In the genomic region with DNA sequence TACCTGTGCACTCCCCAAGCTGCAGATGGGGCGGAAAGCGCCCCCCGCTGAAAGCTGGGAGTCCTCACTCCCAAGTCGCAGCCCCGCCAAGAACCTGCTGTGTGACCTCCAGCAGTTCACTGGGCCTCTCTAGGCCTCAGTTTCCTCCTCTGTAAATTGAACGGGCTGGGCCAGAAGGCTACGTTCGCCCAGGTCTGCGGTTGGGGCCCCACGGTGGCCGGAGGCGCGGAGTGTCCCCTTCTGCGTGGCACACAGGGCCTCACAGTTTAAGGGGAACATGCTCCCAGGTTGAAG, we compare ENCODE assay signal across 9 cellular contexts. TPM values are rescaled to one million over a fixed set of nuclear protein-coding genes. Genes with fewer than 3 reads are reported as not detected.
DNase-seq lines count a peak whose midpoint lies in the region; FAIRE-seq and TF ChIP-seq lines count a peak whose summit lies in the region.
"Had no signal": no experiment of that assay in that cellular context is flagged by ENCODE, and none has a peak within 500 bp of the region (broad histone marks: within the 10 kb centered on the region; RNA-seq: fewer than 3 reads in every experiment).

No MANE protein-coding gene starts in this region.

- peak overlapping the region; percentile 15 for H3K4me3 Mint-ChIP-seq in neural crest cell

- peak overlapping the region; percentile 65 to 77 (median 68) for H3K4me3 ChIP-seq in BLaER1 treated with 17β-estradiol and CSF1 and Interleukin-3, amounts not matched to agents 10 nM and 100 nM
- H3K4me3 ChIP-seq in MM.1S (ENCODE audit: low read length), result peak overlapping the region; percentile 85
- peak overlapping the region; percentile 77 to 83 for H3K4me3 ChIP-seq in duodenal mucosa (ENCODE audit: low read depth in 1 of 2, low read length in 2 of 2)

- no peak for TF ChIP-seq POLR2A in GM12892 (IDR thresholded peaks at IDR 0.05; ENCODE audit: low read depth, low read length)

- peak overlapping the region; percentile 98 for H2AFZ ChIP-seq in MM.1S (ENCODE audit: low read length)

- no peaks in the 10 kb centered on the region for H3K9me3 ChIP-seq in BLaER1 treated with 17β-estradiol and CSF1 and Interleukin-3, amounts not matched to agents 10 nM and 100 nM (replicated peaks in 1 of 11)
- no peaks in the 10 kb centered on the region for H3K9me3 ChIP-seq in MM.1S (replicated peaks; ENCODE audit: insufficient read depth, low read length)
- H3K9me3 ChIP-seq in duodenal mucosa (ENCODE audit: control insufficient read depth in 1 of 2, low read length in 2 of 2), result no peaks in the 10 kb centered on the region

- H3K79me2 ChIP-seq in MM.1S (ENCODE audit: low read length), result no peaks in the 10 kb centered on the region

- TF ChIP-seq CTCF in MM.1S (IDR thresholded peaks at IDR 0.05; ENCODE audit: low read length) (no peak), neural crest cell (conservative IDR thresholded peaks at IDR 0.05) (no peak)

- no peaks in the 10 kb centered on the region for H3K27me3 Mint-ChIP-seq in neural crest cell (ENCODE audit: low read depth)

- peak overlapping the region; percentile 88 to 100 (median 98) for H3K4me2 ChIP-seq in BLaER1 treated with 17β-estradiol and CSF1 and Interleukin-3, amounts not matched to agents 10 nM and 100 nM
- peak overlapping the region; percentile 96 for H3K4me2 ChIP-seq in MM.1S (ENCODE audit: low read depth, low read length)

- H3K27me3 ChIP-seq in BLaER1 treated with 17β-estradiol and CSF1 and Interleukin-3, amounts not matched to agents 10 nM and 100 nM, result no peaks in the 10 kb centered on the region
- H3K27me3 ChIP-seq in MM.1S (replicated peaks; ENCODE audit: insufficient read depth, low read length), result no peaks in the 10 kb centered on the region
- no peaks in the 10 kb centered on the region for H3K27me3 ChIP-seq in duodenal mucosa (ENCODE audit: control insufficient read depth in 1 of 2, insufficient read depth in 2 of 2, low read length in 2 of 2)

- H3K27ac ChIP-seq in BLaER1 treated with 17β-estradiol and CSF1 and Interleukin-3, amounts not matched to agents 10 nM and 100 nM, result peak overlapping the region; percentile 63 to 86 (median 79)
- H3K27ac ChIP-seq in MM.1S (ENCODE audit: low read length), result no peak overlapping the region
- peak overlapping the region; percentile 75 for H3K27ac ChIP-seq in duodenal mucosa (ENCODE audit: low read depth, low read length)

- H3K9ac ChIP-seq in BLaER1 treated with 17β-estradiol and CSF1 and Interleukin-3, amounts not matched to agents 10 nM and 100 nM, result peak overlapping the region; percentile 72 to 86 (median 81)
- H3K9ac ChIP-seq in MM.1S (ENCODE audit: low read length) (peak overlapping the region; percentile 87), duodenal mucosa (ENCODE audit: low read depth in 1 of 2, low read length in 2 of 2) (peak overlapping the region; percentile 76 to 86)

- H3F3A ChIP-seq in MM.1S (ENCODE audit: insufficient read depth, low read length), result peaks cover 11% of the 10 kb centered on the region; the same call in 1 of the 2 replicates

- FAIRE-seq in HTR-8/SVneo (lab: Jason Lieb, UNC) (no peak), GM12892 (lab: Jason Lieb, UNC) (no peak)

- 0 out of 22 replicates have a peak, but pooled peaks cover 0 to 4% (median 0%) of the 10 kb centered on the region in 11 experiments for H4K20me1 ChIP-seq in BLaER1 treated with 17β-estradiol and CSF1 and Interleukin-3, amounts not matched to agents 10 nM and 100 nM
- no peaks in the 10 kb centered on the region for H4K20me1 ChIP-seq in MM.1S (ENCODE audit: insufficient read depth, low read length)

- peaks cover 4% of the 10 kb centered on the region for H3K4me1 Mint-ChIP-seq in neural crest cell

- peaks cover 0 to 11% (median 2%) of the 10 kb centered on the region in 11 experiments; a peak in 3 of 22 replicates for H3K36me3 ChIP-seq in BLaER1 treated with 17β-estradiol and CSF1 and Interleukin-3, amounts not matched to agents 10 nM and 100 nM
- H3K36me3 ChIP-seq in MM.1S (replicated peaks; ENCODE audit: insufficient read depth, low read length) (no peaks in the 10 kb centered on the region), duodenal mucosa (ENCODE audit: control insufficient read depth in 1 of 2, insufficient read depth in 2 of 2, low read length in 2 of 2) (peaks cover 0 to 13% of the 10 kb centered on the region in 2 donors)

- H3K36me3 Mint-ChIP-seq in neural crest cell (ENCODE audit: low read depth), result no peaks in the 10 kb centered on the region

- H3K27ac Mint-ChIP-seq in neural crest cell (ENCODE audit: unreplicated experiment), result no peak overlapping the region

- DNase-seq in MM.1S, result no peak
- no peak for DNase-seq in neural crest cell (ENCODE audit: low read depth, low spot score)
- no peak for DNase-seq in mesenteric fat pad (ENCODE audit: low spot score)
- no peak for DNase-seq in HTR-8/SVneo (ENCODE audit: insufficient read length, low spot score)
- no peak for DNase-seq in GM12892 (ENCODE audit: insufficient read length)
- DNase-seq in DMS53 (lab: John Stamatoyannopoulos, UW), result no peak
- DNase-seq: SIG-M5 had no signal

- peaks cover 18 to 33% (median 26%) of the 10 kb centered on the region in 10 experiments for H3K4me1 ChIP-seq in BLaER1 treated with 17β-estradiol and CSF1 and Interleukin-3, amounts not matched to agents 10 nM and 100 nM
- H3K4me1 ChIP-seq in MM.1S (ENCODE audit: low read length) (peaks cover 8% of the 10 kb centered on the region; the same call in 1 of the 2 replicates), duodenal mucosa (ENCODE audit: control insufficient read depth in 1 of 2, insufficient read depth in 2 of 2, low read length in 2 of 2) (peaks cover 13 to 21% of the 10 kb centered on the region in 2 donors)

- no peaks in the 10 kb centered on the region for H3K9me3 Mint-ChIP-seq in neural crest cell

- no peaks in the 10 kb centered on the region for H3K9me2 ChIP-seq in MM.1S (replicated peaks; ENCODE audit: insufficient read depth, low read length)

RNA-seq across cellular contexts. Expression of a gene that starts 0.6 kb away (rescaled TPM):
- total RNA-seq in neural crest cell, result 11.9 and 13.1 TPM in 2 replicates
- total RNA-seq in mesenteric fat pad, result 26.4 TPM
- polyA plus RNA-seq in GM12892 (2012; ENCODE audit: missing spikeins), result 9.4 TPM

RNA-seq across cellular contexts. Expression of a gene that starts 20.2 kb away (rescaled TPM):
- total RNA-seq in neural crest cell (49.3 and 49.4 TPM in 2 replicates), mesenteric fat pad (24.6 TPM)
- 26.4 TPM for polyA plus RNA-seq in GM12892 (2012; ENCODE audit: missing spikeins)

RNA-seq across cellular contexts. Expression of a gene that starts 43.1 kb away (rescaled TPM):
- 0.64 and 1.4 TPM in 2 replicates for total RNA-seq in neural crest cell
- 13.9 TPM for total RNA-seq in mesenteric fat pad
- polyA plus RNA-seq in GM12892 (2012; ENCODE audit: missing spikeins), result 1.1 TPM
